In genomic region chr19:6501740-6502648, GRCh38 we compare ENCODE assay signal across 8 cellular contexts. TPM values are rescaled to one million over a fixed set of nuclear protein-coding genes. Genes with fewer than 3 reads are reported as not detected.
DNase-seq lines count a peak whose midpoint lies in the region; ATAC-seq and TF ChIP-seq lines count a peak whose summit lies in the region.

TSS of gene TUBB4A (minus strand) at chr19:6502309. CDS start at chr19:6502212, 97 bp downstream.

- TF ChIP-seq CTCF in esophagus squamous epithelium (IDR thresholded peaks at IDR 0.05) (peak in 1 of 6 experiments; percentile 13), osteoblast (IDR thresholded peaks at IDR 0.05; ENCODE audit: extremely low read depth, low read depth, low read length) (no peak)

- 1% methylated on average over 16 of the region's 71 CpGs; no CpG with 5 or more reads in 1 of the 2 donors for WGBS in esophagus squamous epithelium, 2 donors

- ATAC-seq in activated CD4-positive, alpha-beta T cell treated with anti-CD3 and anti-CD28 coated beads for 36 hours, result peak; percentile 49

- DNase-seq in activated CD4-positive, alpha-beta T cell treated with anti-CD3 and anti-CD28 coated beads for 36 hours, result peak; percentile 70
- no peak for DNase-seq in activated CD4-positive, alpha-beta T cell treated with anti-CD3 and anti-CD28 coated beads for 1 hour
- peak; percentile 52 to 62 for DNase-seq in activated CD4-positive, alpha-beta T cell treated with anti-CD3 and anti-CD28 coated beads, Interleukin-2, amount 50 U/mL, for 48 hours
- DNase-seq in esophagus squamous epithelium (lab: John Stamatoyannopoulos, UW), result no peak
- peak; percentile 78 for DNase-seq in osteoblast (ENCODE audit: insufficient read length, low spot score, missing footprints)
- DNase-seq in DMS79 (lab: John Stamatoyannopoulos, UW), result no peak
- DNase-seq in NOMO-1 treated with dmso at 0.1 percent for 144 hours (lab: John Stamatoyannopoulos, UW; ENCODE audit: unreplicated experiment), result no peak
- DNase-seq in hepatic stellate cell (ENCODE audit: low spot score), result no peak

- no peaks in the 10 kb centered on the region for H3K36me3 Mint-ChIP-seq in activated CD4-positive, alpha-beta T cell treated with anti-CD3 and anti-CD28 coated beads for 36 hours (ENCODE audit: low read depth)

- H3K9me3 ChIP-seq in esophagus squamous epithelium (no peaks in the 10 kb centered on the region), osteoblast (ENCODE audit: low read depth, low read length) (no peaks in the 10 kb centered on the region)

- peaks cover 5 to 55% (median 18%) of the 10 kb centered on the region in 4 donors for H3K27me3 ChIP-seq in esophagus squamous epithelium
- H3K27me3 ChIP-seq in osteoblast (ENCODE audit: insufficient read depth, low read length), result peaks cover 26% of the 10 kb centered on the region

- H3K4me3 ChIP-seq in esophagus squamous epithelium (peak within 1 kb of the TSS; percentile 7 to 64 (median 31)), osteoblast (ENCODE audit: insufficient read depth, low read length) (no peak within 1 kb of the TSS)

- intact Hi-C loops in activated CD4-positive, alpha-beta T cell treated with anti-CD3 and anti-CD28 coated beads for 36 hours (cut with DNase I, micrococcal nuclease), result loop anchor here in 1 of 2 experiments (5.0 kb wide), 1 partner anchor 40 kb away; the partner anchor contains the start of gene CRB3
- intact Hi-C loops in esophagus squamous epithelium (cut with DNase I), result no loop called here

- CTCF ChIA-PET in activated CD4-positive, alpha-beta T cell treated with anti-CD3 and anti-CD28 coated beads for 36 hours (lab: Charles Lee), result no interaction called here

- peak within 1 kb of the TSS; percentile 68 for H3K4me3 Mint-ChIP-seq in activated CD4-positive, alpha-beta T cell treated with anti-CD3 and anti-CD28 coated beads for 36 hours

- H3K4me2 ChIP-seq in osteoblast (ENCODE audit: insufficient read depth, low read length), result no peak within 1 kb of the TSS

- H3K27me3 Mint-ChIP-seq in activated CD4-positive, alpha-beta T cell treated with anti-CD3 and anti-CD28 coated beads for 36 hours, result peaks cover 7% of the 10 kb centered on the region

- H3K79me2 ChIP-seq in osteoblast (ENCODE audit: insufficient read depth, low read length), result no peaks in the 10 kb centered on the region

- POLR2A ChIA-PET in activated CD4-positive, alpha-beta T cell treated with anti-CD3 and anti-CD28 coated beads for 36 hours (lab: Charles Lee), result interaction anchor here (0.6 kb wide), 1 partner anchor 115 kb away, joined by 3 read pairs; no protein-coding TSS in a partner anchor

- H3K4me1 Mint-ChIP-seq in activated CD4-positive, alpha-beta T cell treated with anti-CD3 and anti-CD28 coated beads for 36 hours, result peaks cover 7% of the 10 kb centered on the region

- no peaks in the 10 kb centered on the region for H3K9me3 Mint-ChIP-seq in activated CD4-positive, alpha-beta T cell treated with anti-CD3 and anti-CD28 coated beads for 36 hours (ENCODE audit: low read depth)

- no peaks in the 10 kb centered on the region for H4K20me1 ChIP-seq in osteoblast (ENCODE audit: insufficient read depth, low read length)

- H3K36me3 ChIP-seq in esophagus squamous epithelium (no peaks in the 10 kb centered on the region), osteoblast (ENCODE audit: insufficient read depth, low read length) (no peaks in the 10 kb centered on the region)

- no peak for TF ChIP-seq POLR2A in esophagus squamous epithelium (IDR thresholded peaks at IDR 0.05)

- no peak within 1 kb of the TSS for H2AFZ ChIP-seq in osteoblast (ENCODE audit: low read length)

- no peak within 1 kb of the TSS for H3K27ac Mint-ChIP-seq in activated CD4-positive, alpha-beta T cell treated with anti-CD3 and anti-CD28 coated beads for 36 hours

- peaks cover 9 to 22% (median 12%) of the 10 kb centered on the region in 3 donors for H3K4me1 ChIP-seq in esophagus squamous epithelium
- H3K4me1 ChIP-seq in osteoblast (ENCODE audit: insufficient read depth, low read length), result no peaks in the 10 kb centered on the region

- H3K27ac ChIP-seq in esophagus squamous epithelium (no peak within 1 kb of the TSS), osteoblast (ENCODE audit: low read depth, low read length) (no peak within 1 kb of the TSS)

RNA-seq across cellular contexts. Expression of gene TUBB4A, which starts in this region (rescaled TPM):
- 1 to 10 TPM; 4.8 to 5.1 TPM for total RNA-seq in activated CD4-positive, alpha-beta T cell treated with anti-CD3 and anti-CD28 coated beads for 36 hours
- total RNA-seq in esophagus squamous epithelium (1 to 10 TPM in 1 of 4 donors, not detected in 3; 7.8 TPM), osteoblast (not detected in 2 replicates)

Comparison
In these comparisons a context has a peak if more than half of its experiments do, and no peak if none do; other contexts are left out.
1. DNase-seq: peak in activated CD4-positive, alpha-beta T cell treated with anti-CD3 and anti-CD28 coated beads for 36 hours (single experiment) and activated CD4-positive, alpha-beta T cell treated with anti-CD3 and anti-CD28 coated beads, Interleukin-2, amount 50 U/mL, for 48 hours (2 of 2); none in activated CD4-positive, alpha-beta T cell treated with anti-CD3 and anti-CD28 coated beads for 1 hour (single experiment), esophagus squamous epithelium (single experiment), DMS79 (single experiment), NOMO-1 treated with dmso at 0.1 percent for 144 hours (single experiment) and hepatic stellate cell (single experiment).
2. Peak in DNase-seq in osteoblast; RNA of the gene not detected or under 1 TPM.